Comparison of ENCODE assay signal across 10 cellular contexts in the genomic region with DNA sequence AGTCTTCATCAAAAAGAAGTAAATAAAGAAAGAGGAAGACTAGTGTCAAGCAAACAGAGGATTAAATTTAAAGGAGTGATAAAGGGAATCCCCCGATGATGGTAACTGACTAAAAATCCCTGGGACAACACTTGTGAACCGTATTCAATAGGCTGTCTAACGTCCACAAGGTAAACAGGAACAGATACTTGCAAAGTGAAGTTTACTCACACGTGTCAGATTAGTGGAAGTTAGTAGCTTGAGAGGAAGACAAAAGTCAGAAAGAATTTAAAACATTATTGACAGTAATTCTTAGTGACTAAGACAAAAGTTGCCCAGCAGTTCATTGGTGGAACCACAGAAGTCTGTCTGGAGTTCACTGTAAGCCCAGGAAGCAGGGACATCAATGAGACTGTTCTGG. TPM values are rescaled to one million over a fixed set of nuclear protein-coding genes. Genes with fewer than 3 reads are reported as not detected.
DNase-seq lines count a peak whose midpoint lies in the region; ATAC-seq and TF ChIP-seq lines count a peak whose summit lies in the region.
"Had no signal": no experiment of that assay in that cellular context is flagged by ENCODE, and none has a peak within 500 bp of the region (broad histone marks: within the 10 kb centered on the region; RNA-seq: fewer than 3 reads in every experiment).

No MANE protein-coding gene starts in this region.

- POLR2A ChIA-PET in GM10248 (lab: Yijun Ruan, JAX) = no interaction called here

- peaks cover 9% of the 10 kb centered on the region for H3K4me1 ChIP-seq in lower lobe of right lung

- H3K36me3 ChIP-seq in lower lobe of right lung = no peaks in the 10 kb centered on the region

- CTCF ChIA-PET in GM10248 (lab: Yijun Ruan, JAX) = no interaction called here

- H3K27me3 ChIP-seq in lower lobe of right lung (ENCODE audit: low read depth) = no peaks in the 10 kb centered on the region

- peak; percentile 32 for DNase-seq in GM10248 (ENCODE audit: extremely low spot score)
- DNase-seq in SKM-1 (lab: John Stamatoyannopoulos, UW; ENCODE audit: unreplicated experiment) = peak; percentile 43
- DNase-seq in DMS114 treated with DMSO at 0.1 percent for 48 hours (lab: John Stamatoyannopoulos, UW; ENCODE audit: unreplicated experiment) = no peak
- no peak for DNase-seq in lower lobe of right lung
- no peak for DNase-seq in AG20443 (ENCODE audit: low spot score)
- no peak for DNase-seq in NCI-H748 (lab: John Stamatoyannopoulos, UW; ENCODE audit: unreplicated experiment)
- DNase-seq: activated naive CD8-positive, alpha-beta T cell treated with anti-CD3 and anti-CD28 coated beads, Interleukin-2, amount 10 ng/mL, durations not matched to agents 7 days and 5 days; NCI-H2029 had no signal

- peak; percentile 82 for ATAC-seq in GM19452 (IDR thresholded peaks at IDR 0.05; ENCODE audit: unreplicated experiment)
- peak; percentile 75 for ATAC-seq in HG03045 (IDR thresholded peaks at IDR 0.05; ENCODE audit: unreplicated experiment)
- ATAC-seq in lower lobe of right lung = no peak

- TF ChIP-seq CTCF in GM10248 (IDR thresholded peaks at IDR 0.05; ENCODE audit: control extremely low read depth, extremely low read depth, low read depth, missing control alignments) (no peak), lower lobe of right lung (IDR thresholded peaks at IDR 0.05) (no peak)

- intact Hi-C loops in lower lobe of right lung (cut with DNase I) = no loop called here

- no peaks in the 10 kb centered on the region for H3K9me3 ChIP-seq in lower lobe of right lung

- H3K4me3 ChIP-seq in lower lobe of right lung = no peak overlapping the region

- no peak overlapping the region for H3K27ac ChIP-seq in lower lobe of right lung

RNA-seq across cellular contexts. Expression of a gene that starts 26.2 kb away (rescaled TPM):
- total RNA-seq in lower lobe of right lung = 34.2 TPM

Comparison
In these comparisons a context has a peak if more than half of its experiments do, and no peak if none do; other contexts are left out.
1. DNase-seq: peak in GM10248 (single experiment) and SKM-1 (single experiment); none in DMS114 treated with DMSO at 0.1 percent for 48 hours (single experiment), lower lobe of right lung (single experiment), AG20443 (single experiment) and NCI-H748 (single experiment).
2. ATAC-seq: peak in GM19452 (single experiment) and HG03045 (single experiment); none in lower lobe of right lung (0 of 2).